ENCODE assay signal across 2 cellular contexts in the genomic region with DNA sequence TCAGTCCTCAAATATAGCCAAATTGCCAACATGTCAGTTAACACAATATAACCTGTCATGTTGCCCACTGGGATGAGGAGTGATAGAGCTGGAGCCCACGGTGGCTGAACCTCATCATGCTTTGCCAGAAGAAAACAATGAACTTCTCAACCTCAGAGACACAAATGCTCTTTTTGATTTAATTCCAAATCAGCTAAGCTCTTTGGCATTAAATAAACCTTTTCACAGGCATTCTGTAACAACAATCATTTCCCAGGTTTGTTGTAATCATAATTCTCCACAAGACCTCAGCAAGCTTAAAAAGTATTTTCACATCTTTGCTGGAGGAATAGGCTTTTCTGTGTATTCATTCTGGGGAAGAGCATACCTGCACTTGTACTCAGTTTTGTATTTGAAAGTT.
TF ChIP-seq lines count a peak whose summit lies in the region.

No MANE protein-coding gene starts in this region.

TF ChIP-seq in IMR-90, 13 proteins besides CTCF, POLR2A, EP300 and RAD21:
- no peak for TF ChIP-seq CHD1 (IDR thresholded peaks at IDR 0.05; ENCODE audit: low read depth, low read length)
- TF ChIP-seq, protein P1, sequence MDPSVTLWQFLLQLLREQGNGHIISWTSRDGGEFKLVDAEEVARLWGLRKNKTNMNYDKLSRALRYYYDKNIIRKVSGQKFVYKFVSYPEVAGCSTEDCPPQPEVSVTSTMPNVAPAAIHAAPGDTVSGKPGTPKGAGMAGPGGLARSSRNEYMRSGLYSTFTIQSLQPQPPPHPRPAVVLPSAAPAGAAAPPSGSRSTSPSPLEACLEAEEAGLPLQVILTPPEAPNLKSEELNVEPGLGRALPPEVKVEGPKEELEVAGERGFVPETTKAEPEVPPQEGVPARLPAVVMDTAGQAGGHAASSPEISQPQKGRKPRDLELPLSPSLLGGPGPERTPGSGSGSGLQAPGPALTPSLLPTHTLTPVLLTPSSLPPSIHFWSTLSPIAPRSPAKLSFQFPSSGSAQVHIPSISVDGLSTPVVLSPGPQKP (IDR thresholded peaks at IDR 0.05; ENCODE audit: borderline replicate concordance, low read depth, low read length): no peak
- no peak for TF ChIP-seq MAFK (IDR thresholded peaks at IDR 0.05; ENCODE audit: low read depth, low read length)
- no peak for TF ChIP-seq RFX5 (IDR thresholded peaks at IDR 0.05; ENCODE audit: low read depth, low read length)
- no peak for TF ChIP-seq CEBPB (IDR thresholded peaks at IDR 0.05; ENCODE audit: low read depth, low read length)
- TF ChIP-seq BHLHE40 (IDR thresholded peaks at IDR 0.05; ENCODE audit: low read depth, low read length): no peak
- TF ChIP-seq NFE2L2 (IDR thresholded peaks at IDR 0.05; ENCODE audit: low read depth, low read length): no peak
- no peak for TF ChIP-seq SMC3 (IDR thresholded peaks at IDR 0.05; ENCODE audit: low read depth, low read length)
- no peak for TF ChIP-seq MAZ (IDR thresholded peaks at IDR 0.05; ENCODE audit: borderline replicate concordance, low read depth, low read length)
- TF ChIP-seq, protein P2, sequence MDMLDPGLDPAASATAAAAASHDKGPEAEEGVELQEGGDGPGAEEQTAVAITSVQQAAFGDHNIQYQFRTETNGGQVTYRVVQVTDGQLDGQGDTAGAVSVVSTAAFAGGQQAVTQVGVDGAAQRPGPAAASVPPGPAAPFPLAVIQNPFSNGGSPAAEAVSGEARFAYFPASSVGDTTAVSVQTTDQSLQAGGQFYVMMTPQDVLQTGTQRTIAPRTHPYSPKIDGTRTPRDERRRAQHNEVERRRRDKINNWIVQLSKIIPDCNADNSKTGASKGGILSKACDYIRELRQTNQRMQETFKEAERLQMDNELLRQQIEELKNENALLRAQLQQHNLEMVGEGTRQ (IDR thresholded peaks at IDR 0.05; ENCODE audit: low read depth, low read length): no peak
- TF ChIP-seq FOS (IDR thresholded peaks at IDR 0.05; ENCODE audit: low read depth, low read length): no peak
- no peak for TF ChIP-seq MXI1 (IDR thresholded peaks at IDR 0.05; ENCODE audit: borderline replicate concordance, low read depth, low read length)
- TF ChIP-seq RCOR1 (IDR thresholded peaks at IDR 0.05; ENCODE audit: insufficient replicate concordance, low read length): no peak

TF ChIP-seq in endothelial cell of umbilical vein, 7 proteins besides CTCF, POLR2A, EP300 and RAD21 (continued from another document):
- TF ChIP-seq MAX (IDR thresholded peaks at IDR 0.05; ENCODE audit: insufficient read depth, insufficient read length): no peak
- TF ChIP-seq POLR2AphosphoS5 (IDR thresholded peaks at IDR 0.05; ENCODE audit: insufficient read depth, low read depth, low read length): no peak
- no peak for TF ChIP-seq FOS (IDR thresholded peaks at IDR 0.05; ENCODE audit: borderline replicate concordance, insufficient read depth, low read length)
- no peak for TF ChIP-seq EZH2 (IDR thresholded peaks at IDR 0.05; ENCODE audit: borderline replicate concordance, low read depth, low read length, severe bottlenecking)
- no peak for TF ChIP-seq MYC (IDR thresholded peaks at IDR 0.05; ENCODE audit: low read depth, low read length)
- no peak for TF ChIP-seq GATA2 (IDR thresholded peaks at IDR 0.05; ENCODE audit: insufficient read depth, insufficient read length, low read depth, low read length)
